In the genomic region with DNA sequence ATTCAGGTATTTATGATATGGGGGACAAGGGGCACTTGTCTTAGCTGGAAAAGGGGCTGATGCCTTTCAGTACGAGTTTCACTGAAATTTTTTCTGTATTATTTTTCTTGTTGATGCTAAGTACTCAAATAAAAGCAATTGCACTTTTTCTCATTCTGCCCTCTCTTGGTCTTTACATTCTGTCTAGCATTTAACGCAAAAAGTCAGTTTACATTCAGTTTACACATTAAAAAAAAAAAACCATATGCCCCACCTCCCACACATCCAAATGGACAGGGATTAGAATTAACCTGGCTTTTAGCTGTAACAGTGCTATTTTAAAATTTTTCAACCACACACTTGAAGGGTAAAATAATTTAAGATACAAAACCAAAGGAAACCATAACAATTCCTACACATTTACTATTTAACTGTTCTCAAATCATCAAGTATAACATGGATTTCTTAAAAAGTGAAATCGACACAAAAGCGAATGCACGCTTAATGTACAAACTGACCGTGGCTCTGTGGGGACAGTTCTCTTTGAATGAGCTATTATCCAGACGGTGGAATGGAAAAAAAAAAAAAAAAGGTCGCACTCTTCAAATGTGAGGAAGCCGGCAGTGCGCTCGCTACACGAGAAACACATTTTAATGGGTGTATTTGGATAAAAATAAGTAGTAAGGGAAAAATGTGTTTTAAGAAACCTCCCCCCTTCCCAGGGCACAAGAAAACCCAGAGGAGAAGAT, we compare ENCODE assay signal across 8 cellular contexts. TPM values are rescaled to one million over a fixed set of nuclear protein-coding genes. Genes with fewer than 3 reads are reported as not detected.
DNase-seq lines count a peak whose midpoint lies in the region; TF ChIP-seq lines count a peak whose summit lies in the region.

No MANE protein-coding gene starts in this region.

- H3K4me3 ChIP-seq in adipocyte (ENCODE audit: low read length) (peak overlapping the region; percentile 87), kidney epithelial cell (ENCODE audit: low read depth, low read length) (peak overlapping the region; percentile 81), tibial artery (peak overlapping the region; percentile 86)

- H3K4me1 ChIP-seq in adipocyte (ENCODE audit: control insufficient read depth, insufficient read depth, low read length) (peaks cover 13% of the 10 kb centered on the region), tibial artery (no peaks in the 10 kb centered on the region)

- H3K27me3 Mint-ChIP-seq in HFFc6 (ENCODE audit: insufficient read depth): no peaks in the 10 kb centered on the region

- no peaks in the 10 kb centered on the region for H3K9me3 ChIP-seq in adipocyte (ENCODE audit: control insufficient read depth, low read length)
- no peaks in the 10 kb centered on the region for H3K9me3 ChIP-seq in tibial artery

- H3K4me3 Mint-ChIP-seq in HFFc6: peak overlapping the region; percentile 95

- peak overlapping the region; percentile 89 for H3K9ac ChIP-seq in adipocyte (ENCODE audit: low read length)

- intact Hi-C loops in tibial artery (cut with DNase I; ENCODE audit: low total_unique reads): no loop called here

- TF ChIP-seq CTCF in HFFc6 (IDR thresholded peaks at IDR 0.05): no peak
- TF ChIP-seq CTCF in kidney epithelial cell (IDR thresholded peaks at IDR 0.05; ENCODE audit: insufficient read depth, low read length, poor library complexity, severe bottlenecking): no peak
- no peak for TF ChIP-seq CTCF in tibial artery (IDR thresholded peaks at IDR 0.05)

- no peaks in the 10 kb centered on the region for H3K9me3 Mint-ChIP-seq in HFFc6

- no peak overlapping the region for H3K27ac ChIP-seq in tibial artery

- peak overlapping the region; percentile 85 for H3K27ac Mint-ChIP-seq in HFFc6

- no peaks in the 10 kb centered on the region for H3K36me3 ChIP-seq in adipocyte (ENCODE audit: control insufficient read depth, insufficient read depth, low read length, severe bottlenecking)
- no peaks in the 10 kb centered on the region for H3K36me3 ChIP-seq in kidney epithelial cell (ENCODE audit: control insufficient read depth, insufficient read depth, low read length)
- no peaks in the 10 kb centered on the region for H3K36me3 ChIP-seq in tibial artery

- peaks cover 6% of the 10 kb centered on the region for H3K27me3 ChIP-seq in adipocyte (replicated peaks; ENCODE audit: control insufficient read depth, insufficient read depth, low read length)
- no peaks in the 10 kb centered on the region for H3K27me3 ChIP-seq in kidney epithelial cell (ENCODE audit: control insufficient read depth, insufficient read depth, low read length)
- H3K27me3 ChIP-seq in tibial artery: no peaks in the 10 kb centered on the region

- H3K4me1 Mint-ChIP-seq in HFFc6 (ENCODE audit: low read depth): peaks cover 21% of the 10 kb centered on the region

- DNase-seq in Ammon's horn (ENCODE audit: low spot score): peak; percentile 1
- DNase-seq in HFFc6: no peak
- peak; percentile 59 for DNase-seq in adipocyte (ENCODE audit: low read depth)
- no peak for DNase-seq in kidney epithelial cell (ENCODE audit: low read depth)
- no peak for DNase-seq in tibial artery
- no peak for DNase-seq in CD1c-positive myeloid dendritic cell (ENCODE audit: extremely low spot score)
- no peak for DNase-seq in T1000 (lab: John Stamatoyannopoulos, UW)
- DNase-seq in dedifferentiated amniotic fluid mesenchymal stem cell (ENCODE audit: extremely low spot score): no peak

- no peaks in the 10 kb centered on the region for H3K36me3 Mint-ChIP-seq in HFFc6 (ENCODE audit: low read depth)

RNA-seq across cellular contexts. Expression of gene AMMECR1, which starts 1.4 kb away (rescaled TPM):
- 10 to 100 TPM; 10.1 to 13.4 (median 11.7) TPM for total RNA-seq in HFFc6 (2021; fragmentation: NEBNext Ultra II Directional; extraction: Animal tissue kit (Norgen Biotek cat#: 25700))
- total RNA-seq in kidney epithelial cell: 16.0 and 17.3 TPM in 2 replicates

RNA-seq across cellular contexts. Expression of gene RTL9, which starts 42.1 kb away (rescaled TPM):
- total RNA-seq in HFFc6 (2021; fragmentation: NEBNext Ultra II Directional; extraction: Animal tissue kit (Norgen Biotek cat#: 25700)): under 1 TPM; 0.24 to 0.48 (median 0.32) TPM
- under 0.01 TPM in 1 of 2 replicates, not detected in the other for total RNA-seq in kidney epithelial cell

Comparison
In these comparisons a context has a peak if more than half of its experiments do, and no peak if none do; other contexts are left out.
1. DNase-seq: peak in Ammon's horn (single experiment) and adipocyte (single experiment); none in HFFc6 (single experiment), kidney epithelial cell (single experiment), tibial artery (0 of 2), CD1c-positive myeloid dendritic cell (single experiment), T1000 (single experiment) and dedifferentiated amniotic fluid mesenchymal stem cell (single experiment).
2. Peak in every context shown above with its lines, with median percentiles within 50 percentile points of each other: H3K4me3 ChIP-seq.